Comparison of ENCODE assay signal across 1 cellular context in genomic region chr17:315442-315841, GRCh38.
TF ChIP-seq lines count a peak whose summit lies in the region.

No MANE protein-coding gene starts in this region.

TF ChIP-seq in liver, 16 proteins besides CTCF, POLR2A, EP300 and RAD21:
- TF ChIP-seq SP1 (IDR thresholded peaks at IDR 0.05) (peak; percentile 35), HNF4A (conservative IDR thresholded peaks at IDR 0.05) (peak; percentile 68 to 75), NR2F2 (IDR thresholded peaks at IDR 0.05) (peak; percentile 91), RXRA (IDR thresholded peaks at IDR 0.05) (peak; percentile 80 to 92)
